Comparison of ENCODE assay signal across 6 cellular contexts in genomic region chr7:148596354-148596753, GRCh38. TPM values are rescaled to one million over a fixed set of nuclear protein-coding genes. Genes with fewer than 3 reads are reported as not detected.
"Had no signal": no experiment of that assay in that cellular context is flagged by ENCODE, and none has a peak within 500 bp of the region (broad histone marks: within the 10 kb centered on the region; RNA-seq: fewer than 3 reads in every experiment).

No MANE protein-coding gene starts in this region.

RNA-seq across cellular contexts. Expression of gene C7orf33, which starts 5.8 kb away (rescaled TPM):
- total RNA-seq: M059J, PC-3, Peyer's patch, Right ventricle myocardium superior, SJSA1 had no signal
- polyA plus RNA-seq: SK-N-SH had no signal
